Comparison of ENCODE assay signal across 27 cellular contexts in the genomic region with DNA sequence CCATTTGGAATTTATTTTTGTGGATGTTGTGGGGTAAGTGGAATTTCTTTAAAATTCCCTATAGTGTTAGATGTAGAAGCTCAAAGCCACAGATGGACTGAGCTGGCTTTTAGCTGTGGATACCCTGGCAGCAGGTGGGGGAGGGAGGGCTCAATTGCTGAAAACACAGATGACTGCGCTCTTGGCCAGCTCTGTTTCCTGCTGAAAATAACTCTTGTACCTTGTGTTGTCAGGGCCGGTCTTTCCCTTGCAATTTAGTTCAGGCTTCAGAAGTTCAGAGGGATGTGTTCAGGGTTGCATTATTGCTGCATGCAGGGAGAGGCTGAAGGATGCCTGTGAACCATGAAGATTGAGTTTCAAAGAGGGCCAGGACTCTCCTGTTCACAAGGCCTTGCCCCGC. TPM values are rescaled to one million over a fixed set of nuclear protein-coding genes. Genes with fewer than 3 reads are reported as not detected.
A peak's percentile ranks its signal among the peaks of the same experiment; 100 is the strongest.
DNase-seq lines count a peak whose midpoint lies in the region; ATAC-seq and TF ChIP-seq lines count a peak whose summit lies in the region.
"Had no signal": no experiment of that assay in that cellular context is flagged by ENCODE, and none has a peak within 500 bp of the region (broad histone marks: within the 10 kb centered on the region; RNA-seq: fewer than 3 reads in every experiment).

No MANE protein-coding gene starts in this region.

- POLR2A ChIA-PET in PC-9 (lab: Charles Lee; ENCODE audit: unreplicated experiment), result interaction anchor here (0.6 kb wide), 2 partner anchors 26 to 710 kb away, joined by 4 read pairs; no protein-coding TSS in a partner anchor

- no peaks in the 10 kb centered on the region for H3K9me2 ChIP-seq in PC-9 (ENCODE audit: insufficient read depth)

- H3K79me2 ChIP-seq in PC-9 (ENCODE audit: low read depth), result no peaks in the 10 kb centered on the region

- H3F3A ChIP-seq in PC-9 (ENCODE audit: insufficient read depth, low read depth), result peaks cover 58% of the 10 kb centered on the region

- ATAC-seq in Right ventricle myocardium superior (ENCODE audit: poor library complexity) (peak; percentile 75), foreskin keratinocyte (no peak)
- ATAC-seq: activated CD4-positive, alpha-beta T cell treated with anti-CD3 and anti-CD28 coated beads for 36 hours; activated CD8-positive, alpha-beta T cell treated with anti-CD3 and anti-CD28 coated beads for 36 hours; activated T-helper 17 cell treated with anti-CD3 and anti-CD28 coated beads, Interleukin-2, amount 50 U/mL, for 72 hours; lower lobe of right lung; mucosa of descending colon; PC-3; stimulated activated naive CD8-positive, alpha-beta T cell treated with anti-CD3 and anti-CD28 coated beads, Interleukin-15, Interleukin-2, amounts not matched to agents 100 U/mL and 50 U/mL, for 24 hours had no signal

- no peaks in the 10 kb centered on the region for H4K20me1 ChIP-seq in PC-9 (ENCODE audit: insufficient read depth)

- CTCF ChIA-PET in PC-9 (lab: Charles Lee), result no interaction called here

- H2AFZ ChIP-seq in PC-9, result no peak overlapping the region

- no peak overlapping the region for H3K27ac ChIP-seq in left ventricle myocardium inferior (replicated peaks)
- H3K27ac ChIP-seq in PC-9, result peak overlapping the region; percentile 99
- H3K27ac ChIP-seq in thyroid gland, result no peak overlapping the region
- H3K27ac ChIP-seq in foreskin keratinocyte, result no peak overlapping the region
- H3K27ac ChIP-seq: adrenal gland, lower lobe of right lung, testis had no signal

- WGBS in thyroid gland, 2 donors, result 69 to 72% methylated on average over 3 of the region's 3 CpGs

- H3K4me2 ChIP-seq in PC-9, result peak overlapping the region; percentile 83
- H3K4me2 ChIP-seq: smooth muscle cell had no signal

- H3K4me1 ChIP-seq in left ventricle myocardium inferior (peaks cover 8% of the 10 kb centered on the region), PC-9 (replicated peaks; ENCODE audit: insufficient read depth) (peaks cover 74% of the 10 kb centered on the region), thyroid gland (peaks cover 0 to under 1% of the 10 kb centered on the region in 2 donors), foreskin keratinocyte (peaks cover 20% of the 10 kb centered on the region)
- H3K4me1 ChIP-seq: adrenal gland, lower lobe of right lung, testis had no signal

- intact Hi-C loops in Right ventricle myocardium superior (cut with DNase I), result no loop called here
- intact Hi-C loops in left ventricle myocardium inferior (cut with micrococcal nuclease), result no loop called here
- intact Hi-C loops in PC-9 (cut with micrococcal nuclease; ENCODE audit: unreplicated experiment), result loop anchor here (10.0 kb wide), 2 partner anchors 288 to 658 kb away; no protein-coding TSS in a partner anchor
- intact Hi-C loops in thyroid gland (cut with DNase I), result no loop called here

- H3K4me3 ChIP-seq in left ventricle myocardium inferior (no peak overlapping the region), PC-9 (no peak overlapping the region), thyroid gland (replicated peaks in 1 of 3) (no peak overlapping the region)
- H3K4me3 ChIP-seq: adrenal gland, lower lobe of right lung, mucosa of descending colon, smooth muscle cell, testis had no signal

- no peaks in the 10 kb centered on the region for H3K36me3 ChIP-seq in left ventricle myocardium inferior
- no peaks in the 10 kb centered on the region for H3K36me3 ChIP-seq in PC-9 (ENCODE audit: low read depth)
- no peaks in the 10 kb centered on the region for H3K36me3 ChIP-seq in thyroid gland
- H3K36me3 ChIP-seq: adrenal gland, lower lobe of right lung had no signal

- TF ChIP-seq CTCF in left ventricle myocardium inferior (IDR thresholded peaks at IDR 0.05; ENCODE audit: borderline replicate concordance) (no peak), PC-9 (conservative IDR thresholded peaks at IDR 0.05) (no peak), thyroid gland (IDR thresholded peaks at IDR 0.05) (no peak), foreskin keratinocyte (conservative IDR thresholded peaks at IDR 0.05) (no peak)

- no TSS peak for BruUV-seq in PC-9 (replicated peaks; lab: Mats Ljungman, UMichigan)

- TF ChIP-seq POLR2A in thyroid gland (IDR thresholded peaks at IDR 0.05), result no peak

- H3K27me3 ChIP-seq in left ventricle myocardium inferior (ENCODE audit: low read depth) (peaks cover 7% of the 10 kb centered on the region), PC-9 (ENCODE audit: insufficient read depth, low read depth) (no peaks in the 10 kb centered on the region), thyroid gland (no peaks in the 10 kb centered on the region), foreskin keratinocyte (no peaks in the 10 kb centered on the region)
- H3K27me3 ChIP-seq: adrenal gland, testis had no signal

- DNase-seq in Right ventricle myocardium superior (no peak), left ventricle myocardium inferior (no peak), PC-9 (no peak), kidney tubule cell (ENCODE audit: low spot score) (peak; percentile 3), thyroid gland (peak; percentile 53 to 71), NCI-H1417 treated with DMSO at 0.1 percent for 48 hours (lab: John Stamatoyannopoulos, UW) (no peak), foreskin keratinocyte (no peak)
- DNase-seq: activated CD4-positive, alpha-beta T cell treated with anti-CD3 and anti-CD28 coated beads for 36 hours; activated CD8-positive, alpha-beta memory T cell treated with anti-CD3 and anti-CD28 coated beads, Interleukin-2, amount 50 U/mL, for 48 hours; activated CD8-positive, alpha-beta T cell treated with anti-CD3 and anti-CD28 coated beads for 36 hours; activated naive CD4-positive, alpha-beta T cell treated with anti-CD3 and anti-CD28 coated beads, Interleukin-2, amount 10 ng/mL, durations not matched to agents 7 days and 5 days; adrenal gland; AML-193; CD4-positive, CD25-positive, alpha-beta regulatory T cell; GOT3; islet precursor cell; lower lobe of right lung; mucosa of descending colon; NCI-H187 treated with DMSO at 0.1 percent for 48 hours; NCI-H510A treated with DMSO at 0.1 percent for 48 hours; PC-3; stimulated activated CD4-positive, alpha-beta T cell treated with anti-CD3 and anti-CD28 coated beads, Interleukin-1b, Interleukin-23, amount 100 ng/mL, for 48 hours; stimulated activated naive CD8-positive, alpha-beta T cell treated with anti-CD3 and anti-CD28 coated beads, Interleukin-15, Interleukin-2, amounts not matched to agents 100 U/mL and 50 U/mL, for 24 hours; T-helper 2 cell; testis had no signal

- H3K9me3 ChIP-seq in left ventricle myocardium inferior (replicated peaks), result no peaks in the 10 kb centered on the region
- H3K9me3 ChIP-seq in PC-9 (ENCODE audit: insufficient read depth, low read depth), result no peaks in the 10 kb centered on the region
- no peaks in the 10 kb centered on the region for H3K9me3 ChIP-seq in thyroid gland
- H3K9me3 ChIP-seq: adrenal gland, lower lobe of right lung, mucosa of descending colon, testis had no signal

RNA-seq across cellular contexts. Expression of a gene that starts 58.0 kb away (rescaled TPM):
- total RNA-seq in Right ventricle myocardium superior, result 9.6 TPM
- total RNA-seq in left ventricle myocardium inferior, result 11.4 TPM
- 270 and 272 TPM in 2 replicates for total RNA-seq in PC-9 (2021)
- 10 to 100 TPM; 27.0 to 56.2 (median 43.4) TPM for total RNA-seq in thyroid gland
- 19.6 and 20.3 TPM in 2 replicates for total RNA-seq in foreskin keratinocyte
- polyA plus RNA-seq in foreskin keratinocyte, result 11.3 and 12.6 TPM in 2 replicates

Comparison
In these comparisons a context has a peak if more than half of its experiments do, and no peak if none do; other contexts are left out.
1. DNase-seq: peak in kidney tubule cell (single experiment) and thyroid gland (2 of 2); none in Right ventricle myocardium superior (single experiment), left ventricle myocardium inferior (single experiment), PC-9 (0 of 2), NCI-H1417 treated with DMSO at 0.1 percent for 48 hours (single experiment) and foreskin keratinocyte (0 of 2).